ENCODE assay signal across 1 cellular context in genomic region chr2:165293439-165294420, GRCh38.
TF ChIP-seq lines count a peak whose summit lies in the region.

No MANE protein-coding gene starts in this region.

TF ChIP-seq in HEK293, 187 proteins besides CTCF, POLR2A, EP300 and RAD21 (continued from another document):
- TF ChIP-seq ZBTB44 (tag by site-specific recombination; IDR thresholded peaks at IDR 0.05) (no peak), ZBTB11 (tag by site-specific recombination; conservative IDR thresholded peaks at IDR 0.05; ENCODE audit: low read depth) (0 out of 2 replicates have a peak, but pooled peaks have one; percentile 28)
